Comparison of ENCODE assay signal across 8 cellular contexts in genomic region chr2:197804049-197804757, GRCh38. TPM values are rescaled to one million over a fixed set of nuclear protein-coding genes. Genes with fewer than 3 reads are reported as not detected.
A peak's percentile ranks its signal among the peaks of the same experiment; 100 is the strongest.
DNase-seq lines count a peak whose midpoint lies in the region; ATAC-seq and TF ChIP-seq lines count a peak whose summit lies in the region.

Gene PLCL1, plus strand, starts transcription at chr2:197804593.

- POLR2A ChIA-PET in activated CD4-positive, alpha-beta T cell treated with anti-CD3 and anti-CD28 coated beads, Interleukin-2, amount 10 ng/mL, durations not matched to agents 7 days and 5 days (lab: Charles Lee): no interaction called here

- H3K27ac Mint-ChIP-seq in activated CD4-positive, alpha-beta T cell treated with anti-CD3 and anti-CD28 coated beads, Interleukin-2, amount 10 ng/mL, durations not matched to agents 7 days and 5 days: peak within 1 kb of the TSS; percentile 78

- TF ChIP-seq CTCF in AG09309 (IDR thresholded peaks at IDR 0.05; ENCODE audit: control insufficient read depth, insufficient read depth, low read depth, low read length, missing control alignments) (no peak), coronary artery (IDR thresholded peaks at IDR 0.05) (no peak)

- H3K4me3 ChIP-seq in AG09309 (ENCODE audit: control insufficient read depth, low read depth, low read length) (peak within 1 kb of the TSS; percentile 78), coronary artery (peak within 1 kb of the TSS; percentile 96)

- H3K4me1 Mint-ChIP-seq in activated CD4-positive, alpha-beta T cell treated with anti-CD3 and anti-CD28 coated beads, Interleukin-2, amount 10 ng/mL, durations not matched to agents 7 days and 5 days: peaks cover 34% of the 10 kb centered on the region

- H3K9me3 Mint-ChIP-seq in activated CD4-positive, alpha-beta T cell treated with anti-CD3 and anti-CD28 coated beads, Interleukin-2, amount 10 ng/mL, durations not matched to agents 7 days and 5 days: no peaks in the 10 kb centered on the region

- H3K27me3 Mint-ChIP-seq in activated CD4-positive, alpha-beta T cell treated with anti-CD3 and anti-CD28 coated beads, Interleukin-2, amount 10 ng/mL, durations not matched to agents 7 days and 5 days: peaks cover 15% of the 10 kb centered on the region

- H3K4me3 Mint-ChIP-seq in activated CD4-positive, alpha-beta T cell treated with anti-CD3 and anti-CD28 coated beads, Interleukin-2, amount 10 ng/mL, durations not matched to agents 7 days and 5 days: peak within 1 kb of the TSS; percentile 83

- intact Hi-C loops in left colon (cut with DNase I, micrococcal nuclease): loop anchor here (5.0 to 10.0 kb wide), 4 partner anchors 251 to 493 kb away; no protein-coding TSS in a partner anchor

- peak within 1 kb of the TSS; percentile 86 to 88 for H3K27ac ChIP-seq in coronary artery

- peak; percentile 99 for ATAC-seq in HG03378 (IDR thresholded peaks at IDR 0.05; ENCODE audit: unreplicated experiment)
- ATAC-seq in left colon: peak; percentile 99

- DNase-seq in AG09309 (ENCODE audit: low read depth) (peak; percentile 77), GM19238 (ENCODE audit: insufficient read length, low spot score) (peak; percentile 87), NCI-H510A (lab: John Stamatoyannopoulos, UW) (peak; percentile 87), coronary artery (ENCODE audit: low spot score) (peak; percentile 97), left colon (peak; percentile 87 to 91)
- DNase-seq in activated CD4-positive, alpha-beta T cell treated with anti-CD3 and anti-CD28 coated beads, Interleukin-2, amount 10 ng/mL, durations not matched to agents 7 days and 5 days: peak; percentile 93
- DNase-seq in stimulated activated CD4-positive, alpha-beta T cell treated with anti-CD3 and anti-CD28 coated beads, Interleukin-1b, Interleukin-23, amount 100 ng/mL, for 24 hours (ENCODE audit: low read depth in 4 of 4, low spot score in 1 of 4): peak; percentile 71 to 86 (median 78)

- no peaks in the 10 kb centered on the region for H3K36me3 Mint-ChIP-seq in activated CD4-positive, alpha-beta T cell treated with anti-CD3 and anti-CD28 coated beads, Interleukin-2, amount 10 ng/mL, durations not matched to agents 7 days and 5 days (ENCODE audit: low read depth)

- CTCF ChIA-PET in activated CD4-positive, alpha-beta T cell treated with anti-CD3 and anti-CD28 coated beads, Interleukin-2, amount 10 ng/mL, durations not matched to agents 7 days and 5 days (lab: Charles Lee): interaction anchor here (0.7 to 1.8 kb wide), 2 partner anchors 323 to 492 kb away, joined by 3 to 8 read pairs; no protein-coding TSS in a partner anchor

RNA-seq across cellular contexts. Expression of gene PLCL1, which starts in this region (rescaled TPM):
- total RNA-seq in activated CD4-positive, alpha-beta T cell treated with anti-CD3 and anti-CD28 coated beads, Interleukin-2, amount 10 ng/mL, durations not matched to agents 7 days and 5 days: 1 to 10 TPM; 1.6 to 1.8 TPM
- total RNA-seq in left colon: 1 to 10 TPM; 1.1 to 3.0 TPM

Comparison
In these comparisons a context has a peak if more than half of its experiments do, and no peak if none do; other contexts are left out.
1. Peak in every context shown above with its lines: DNase-seq, ATAC-seq, H3K4me3 ChIP-seq and H3K27ac ChIP-seq.